17 cellular contexts compared by ENCODE assay signal in the genomic region with DNA sequence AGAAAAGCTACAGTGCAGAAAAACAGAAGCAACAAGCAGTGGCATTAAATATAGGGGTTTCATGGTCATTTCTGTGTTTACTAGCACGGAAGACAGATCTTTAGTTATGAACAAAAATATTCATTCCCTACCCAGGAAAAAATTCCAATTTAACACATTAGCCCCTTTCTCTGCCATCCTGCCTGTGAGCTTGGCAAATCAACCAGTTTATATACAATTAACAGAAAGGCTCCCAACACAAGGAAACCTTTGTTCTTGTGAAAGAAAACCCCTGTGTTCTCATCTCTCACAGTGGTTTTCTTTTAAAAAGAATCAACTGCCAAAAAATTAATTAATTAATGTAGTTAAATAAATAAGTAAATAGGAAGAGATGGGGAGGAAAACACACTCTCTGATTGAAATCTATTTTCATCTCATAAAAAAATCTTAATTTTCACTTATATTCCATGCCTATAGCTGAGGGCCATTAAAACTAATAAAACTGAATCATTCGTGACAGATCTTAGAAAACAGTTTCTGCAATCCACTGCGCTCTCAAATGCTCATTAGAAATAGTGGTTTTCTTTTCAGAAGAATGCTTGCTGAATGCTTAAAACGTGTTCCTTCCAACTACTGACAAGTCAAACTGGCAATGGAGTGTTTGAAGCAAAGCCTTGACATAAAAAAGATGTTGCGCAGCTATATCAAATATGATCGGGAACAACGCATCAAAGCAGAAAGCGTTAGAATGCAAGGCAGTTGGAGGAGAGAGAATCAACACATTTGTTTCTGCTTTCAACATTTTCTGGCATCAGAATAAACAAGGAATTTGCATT.
DNase-seq lines count a peak whose midpoint lies in the region; ATAC-seq and TF ChIP-seq lines count a peak whose summit lies in the region.
"Had no signal": no experiment of that assay in that cellular context is flagged by ENCODE, and none has a peak within 500 bp of the region (broad histone marks: within the 10 kb centered on the region; RNA-seq: fewer than 3 reads in every experiment).

No MANE protein-coding gene starts in this region.

- no peaks in the 10 kb centered on the region for H3K36me3 Mint-ChIP-seq in brain
- H3K36me3 Mint-ChIP-seq in activated CD8-positive, alpha-beta memory T cell treated with anti-CD3 and anti-CD28 coated beads, Interleukin-2, amount 10 ng/mL, durations not matched to agents 7 days and 5 days: no peaks in the 10 kb centered on the region
- H3K36me3 Mint-ChIP-seq: CD4-positive, alpha-beta memory T cell had no signal

- ATAC-seq in activated CD8-positive, alpha-beta memory T cell treated with anti-CD3 and anti-CD28 coated beads, Interleukin-2, amount 10 ng/mL, durations not matched to agents 7 days and 5 days: no peak
- ATAC-seq in HG03039 (IDR thresholded peaks at IDR 0.05; ENCODE audit: unreplicated experiment): no peak
- ATAC-seq: K562 had no signal

- TF ChIP-seq CTCF in brain (conservative IDR thresholded peaks at IDR 0.05) (no peak), GM13977 (IDR thresholded peaks at IDR 0.05; ENCODE audit: extremely low read depth, insufficient read depth, missing control alignments) (no peak)

- DNase-seq in hippocampal formation (lab: John Stamatoyannopoulos, UW) (peak; percentile 3 to 92), pons (ENCODE audit: low spot score) (peak; percentile 98), HuH-7.5 (ENCODE audit: low spot score) (no peak), GM13977 (ENCODE audit: low spot score) (no peak)
- DNase-seq in activated CD8-positive, alpha-beta memory T cell treated with anti-CD3 and anti-CD28 coated beads, Interleukin-2, amount 10 ng/mL, durations not matched to agents 7 days and 5 days: no peak
- DNase-seq: CD4-positive, alpha-beta memory T cell; DMS153; MG63; NCI-H1417; NCI-H1694 treated with DMSO at 0.1 percent for 48 hours; NCI-H2081 treated with DMSO at 0.1 percent for 48 hours; NCI-H2171 treated with DMSO at 0.1 percent for 48 hours; NCI-H524 treated with DMSO at 0.1 percent for 48 hours; Right ventricle myocardium superior had no signal

- H3K4me1 Mint-ChIP-seq in brain: peaks cover 25% of the 10 kb centered on the region
- no peaks in the 10 kb centered on the region for H3K4me1 Mint-ChIP-seq in activated CD8-positive, alpha-beta memory T cell treated with anti-CD3 and anti-CD28 coated beads, Interleukin-2, amount 10 ng/mL, durations not matched to agents 7 days and 5 days
- H3K4me1 Mint-ChIP-seq: CD4-positive, alpha-beta memory T cell had no signal

- CTCF ChIA-PET in activated CD8-positive, alpha-beta memory T cell treated with anti-CD3 and anti-CD28 coated beads, Interleukin-2, amount 10 ng/mL, durations not matched to agents 7 days and 5 days (lab: Charles Lee): no interaction called here

- H3K4me3 Mint-ChIP-seq in brain: peak overlapping the region in 4 of 5 experiments; percentile 42 to 77 (median 56)
- H3K4me3 Mint-ChIP-seq in activated CD8-positive, alpha-beta memory T cell treated with anti-CD3 and anti-CD28 coated beads, Interleukin-2, amount 10 ng/mL, durations not matched to agents 7 days and 5 days: no peak overlapping the region
- H3K4me3 Mint-ChIP-seq: CD4-positive, alpha-beta memory T cell had no signal

- in situ Hi-C loops in GM13977 (cut with MboI; ENCODE audit: low pct_unique_long_range_greater_than_20kb, low sequenced_read_pairs, unreplicated experiment): no loop called here

- H3K27ac Mint-ChIP-seq in brain: peak overlapping the region in 3 of 5 experiments; percentile 38 to 79 (median 61)
- no peak overlapping the region for H3K27ac Mint-ChIP-seq in activated CD8-positive, alpha-beta memory T cell treated with anti-CD3 and anti-CD28 coated beads, Interleukin-2, amount 10 ng/mL, durations not matched to agents 7 days and 5 days
- H3K27ac Mint-ChIP-seq: CD4-positive, alpha-beta memory T cell had no signal

- H3K9me3 Mint-ChIP-seq in brain: no peaks in the 10 kb centered on the region
- peaks cover 1% of the 10 kb centered on the region for H3K9me3 Mint-ChIP-seq in activated CD8-positive, alpha-beta memory T cell treated with anti-CD3 and anti-CD28 coated beads, Interleukin-2, amount 10 ng/mL, durations not matched to agents 7 days and 5 days (ENCODE audit: low read depth)

- no peaks in the 10 kb centered on the region for H3K27me3 Mint-ChIP-seq in brain
- no peaks in the 10 kb centered on the region for H3K27me3 Mint-ChIP-seq in activated CD8-positive, alpha-beta memory T cell treated with anti-CD3 and anti-CD28 coated beads, Interleukin-2, amount 10 ng/mL, durations not matched to agents 7 days and 5 days
- H3K27me3 Mint-ChIP-seq: CD4-positive, alpha-beta memory T cell had no signal

Comparison
In these comparisons a context has a peak if more than half of its experiments do, and no peak if none do; other contexts are left out.
1. DNase-seq: peak in hippocampal formation (2 of 2) and pons (single experiment); none in HuH-7.5 (single experiment), GM13977 (single experiment) and activated CD8-positive, alpha-beta memory T cell treated with anti-CD3 and anti-CD28 coated beads, Interleukin-2, amount 10 ng/mL, durations not matched to agents 7 days and 5 days (single experiment).